ENCODE assay signal across 8 cellular contexts in genomic region chr2:241609859-241610793, GRCh38. TPM values are rescaled to one million over a fixed set of nuclear protein-coding genes. Genes with fewer than 3 reads are reported as not detected.
DNase-seq lines count a peak whose midpoint lies in the region; ATAC-seq and TF ChIP-seq lines count a peak whose summit lies in the region.

No MANE protein-coding gene starts in this region.

- no peaks in the 10 kb centered on the region for H3K9me3 ChIP-seq in PC-3 (ENCODE audit: low read length)

- no peak overlapping the region for H3K9ac ChIP-seq in PC-3 (ENCODE audit: low read length)

- H3K27me3 ChIP-seq in layer of hippocampus (ENCODE audit: control insufficient read depth, insufficient read depth, low read length) (no peaks in the 10 kb centered on the region), PC-3 (ENCODE audit: low read length) (no peaks in the 10 kb centered on the region)

- intact Hi-C loops in PC-3 (cut with micrococcal nuclease), result no loop called here

- H3F3A ChIP-seq in PC-3 (ENCODE audit: low read length, unreplicated experiment), result no peaks in the 10 kb centered on the region

- H3K27ac ChIP-seq in layer of hippocampus (ENCODE audit: low read depth, low read length), result peak overlapping the region; percentile 38
- H3K27ac ChIP-seq in PC-3 (ENCODE audit: low read length), result no peak overlapping the region

- no peak overlapping the region for H2AFZ ChIP-seq in PC-3 (ENCODE audit: low read length)

- no TSS peak for BruUV-seq in PC-3 (replicated peaks; lab: Mats Ljungman, UMichigan)

- peaks cover 34% of the 10 kb centered on the region for H3K79me2 ChIP-seq in PC-3 (ENCODE audit: low read length)

- CTCF ChIA-PET in GM10248 (lab: Yijun Ruan, JAX) (interaction anchor here (0.6 to 2.6 kb wide), 9 partner anchors 10 to 392 kb away, joined by 3 to 12 read pairs (median 3); no protein-coding TSS in a partner anchor), PC-3 (lab: Charles Lee) (no interaction called here)

- H3K9me2 ChIP-seq in PC-3 (replicated peaks; ENCODE audit: low read length), result no peaks in the 10 kb centered on the region

- H4K20me1 ChIP-seq in PC-3 (ENCODE audit: low read length), result no peaks in the 10 kb centered on the region

- DNase-seq in GM10248 (ENCODE audit: extremely low spot score), result peak; percentile 95
- peak; percentile 41 for DNase-seq in HFF-Myc (ENCODE audit: extremely low read depth, low read depth)
- DNase-seq in NCI-H1105 treated with DMSO at 0.1 percent for 48 hours (lab: John Stamatoyannopoulos, UW), result peak; percentile 62
- DNase-seq in activated CD4-positive, alpha-beta T cell treated with anti-CD3 and anti-CD28 coated beads for 24 hours (ENCODE audit: low read depth in 2 of 2), result peak; percentile 80 to 86
- peak; percentile 78 for DNase-seq in choroid plexus epithelial cell (ENCODE audit: low read depth)
- DNase-seq in stimulated activated CD4-positive, alpha-beta T cell treated with anti-CD3 and anti-CD28 coated beads, Interleukin-1b, Interleukin-23, amount 100 ng/mL, for 24 hours (ENCODE audit: low read depth in 4 of 4, low spot score in 1 of 4), result peak; percentile 73 to 87 (median 82)
- DNase-seq in PC-3, result no peak

- TF ChIP-seq CTCF in GM10248 (IDR thresholded peaks at IDR 0.05; ENCODE audit: control extremely low read depth, extremely low read depth, low read depth, missing control alignments) (peak; percentile 91), HFF-Myc (IDR thresholded peaks at IDR 0.05; ENCODE audit: low read depth, low read length, missing control alignments) (peak; percentile 44), choroid plexus epithelial cell (conservative IDR thresholded peaks at IDR 0.05; ENCODE audit: low read depth, low read length) (peak; percentile 38), PC-3 (conservative IDR thresholded peaks at IDR 0.05; ENCODE audit: low read depth, low read length) (no peak)

- peak overlapping the region; percentile 44 for H3K4me3 ChIP-seq in HFF-Myc (replicated peaks; ENCODE audit: low read depth, low read length)
- H3K4me3 ChIP-seq in choroid plexus epithelial cell (ENCODE audit: low read depth, low read length), result peak overlapping the region; percentile 61
- H3K4me3 ChIP-seq in PC-3 (ENCODE audit: low read length), result no peak overlapping the region

- no peak overlapping the region for H3K4me2 ChIP-seq in PC-3 (ENCODE audit: low read length)

- H3K36me3 ChIP-seq in PC-3 (ENCODE audit: low read depth, low read length), result no peaks in the 10 kb centered on the region; the same call in 1 of the 2 replicates

- ATAC-seq in PC-3, result no peak

- no peaks in the 10 kb centered on the region for H3K4me1 ChIP-seq in PC-3 (ENCODE audit: insufficient read depth, low read length)

- POLR2A ChIA-PET in GM10248 (lab: Yijun Ruan, JAX), result no interaction called here
- POLR2A ChIA-PET in PC-3 (lab: Charles Lee; ENCODE audit: unreplicated experiment), result no interaction called here

RNA-seq across cellular contexts. Expression of gene THAP4, which starts 26.8 kb away (rescaled TPM):
- 75.1 and 102 TPM in 2 replicates for total RNA-seq in PC-3 (2014; rRNA removed)

RNA-seq across cellular contexts. Expression of gene ATG4B, which starts 27.4 kb away (rescaled TPM):
- 83.0 and 88.6 TPM in 2 replicates for total RNA-seq in PC-3 (2014; rRNA removed)

RNA-seq across cellular contexts. Expression of gene BOK, which starts 51.6 kb away (rescaled TPM):
- total RNA-seq in PC-3 (2014; rRNA removed), result 30.2 and 39.3 TPM in 2 replicates
